In genomic region chr11:67548112-67548511, GRCh38 we compare ENCODE assay signal across 15 cellular contexts. TPM values are rescaled to one million over a fixed set of nuclear protein-coding genes. Genes with fewer than 3 reads are reported as not detected.
"Had no signal": no experiment of that assay in that cellular context is flagged by ENCODE, and none has a peak within 500 bp of the region (broad histone marks: within the 10 kb centered on the region; RNA-seq: fewer than 3 reads in every experiment).

No MANE protein-coding gene starts in this region.

RNA-seq across cellular contexts. Expression of gene CABP2, which starts 24.9 kb away (rescaled TPM):
- total RNA-seq: stomach, subcutaneous adipose tissue, suprapubic skin, temporal lobe, testis, thoracic aorta, thyroid gland, tibial nerve, transverse colon, upper lobe of left lung, upper lobe of right lung, ureter, urinary bladder, uterus, vagina had no signal
- polyA plus RNA-seq: stomach, urinary bladder had no signal
